ENCODE assay signal across 8 cellular contexts in the genomic region with DNA sequence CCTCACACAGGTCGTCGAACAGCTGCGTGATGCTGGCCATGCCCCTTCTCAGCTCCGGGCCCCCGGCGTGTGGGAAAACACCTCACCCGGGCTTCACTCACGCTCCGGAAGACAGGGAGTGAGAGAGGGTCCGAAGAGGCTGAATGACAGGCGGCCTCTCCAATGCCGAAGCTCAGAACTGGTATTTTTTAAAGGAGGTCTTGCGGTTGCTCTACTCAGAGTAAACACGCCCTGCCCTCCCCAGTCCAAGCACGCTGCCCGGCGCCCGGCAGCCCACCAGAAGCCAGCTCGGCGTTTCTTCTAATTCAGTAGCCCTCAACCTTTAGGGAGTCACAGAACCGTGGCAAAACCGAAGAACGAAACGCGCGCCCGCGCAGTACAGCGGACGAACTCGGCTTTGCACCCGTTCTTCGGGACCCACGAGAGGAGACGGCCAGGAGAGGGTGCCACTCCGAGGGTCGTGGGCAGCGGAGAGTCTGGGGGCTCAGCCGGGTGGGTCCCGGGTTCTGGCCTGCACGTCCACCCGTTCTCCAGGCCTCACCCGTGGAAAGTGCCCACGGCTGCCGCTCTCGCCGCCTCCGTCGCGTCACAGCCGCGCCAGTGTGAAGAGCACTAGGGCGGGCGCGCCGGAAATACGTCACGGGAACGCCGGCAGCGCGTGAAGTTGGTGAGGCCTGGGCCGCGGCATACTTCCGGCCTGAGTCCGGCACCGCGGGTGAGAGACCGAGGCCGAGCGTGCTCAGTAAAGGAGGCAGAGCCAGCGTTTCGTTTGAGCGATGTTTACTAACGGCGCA. TPM values are rescaled to one million over a fixed set of nuclear protein-coding genes. Genes with fewer than 3 reads are reported as not detected.
DNase-seq lines count a peak whose midpoint lies in the region; ATAC-seq and TF ChIP-seq lines count a peak whose summit lies in the region.

A gene with protein sequence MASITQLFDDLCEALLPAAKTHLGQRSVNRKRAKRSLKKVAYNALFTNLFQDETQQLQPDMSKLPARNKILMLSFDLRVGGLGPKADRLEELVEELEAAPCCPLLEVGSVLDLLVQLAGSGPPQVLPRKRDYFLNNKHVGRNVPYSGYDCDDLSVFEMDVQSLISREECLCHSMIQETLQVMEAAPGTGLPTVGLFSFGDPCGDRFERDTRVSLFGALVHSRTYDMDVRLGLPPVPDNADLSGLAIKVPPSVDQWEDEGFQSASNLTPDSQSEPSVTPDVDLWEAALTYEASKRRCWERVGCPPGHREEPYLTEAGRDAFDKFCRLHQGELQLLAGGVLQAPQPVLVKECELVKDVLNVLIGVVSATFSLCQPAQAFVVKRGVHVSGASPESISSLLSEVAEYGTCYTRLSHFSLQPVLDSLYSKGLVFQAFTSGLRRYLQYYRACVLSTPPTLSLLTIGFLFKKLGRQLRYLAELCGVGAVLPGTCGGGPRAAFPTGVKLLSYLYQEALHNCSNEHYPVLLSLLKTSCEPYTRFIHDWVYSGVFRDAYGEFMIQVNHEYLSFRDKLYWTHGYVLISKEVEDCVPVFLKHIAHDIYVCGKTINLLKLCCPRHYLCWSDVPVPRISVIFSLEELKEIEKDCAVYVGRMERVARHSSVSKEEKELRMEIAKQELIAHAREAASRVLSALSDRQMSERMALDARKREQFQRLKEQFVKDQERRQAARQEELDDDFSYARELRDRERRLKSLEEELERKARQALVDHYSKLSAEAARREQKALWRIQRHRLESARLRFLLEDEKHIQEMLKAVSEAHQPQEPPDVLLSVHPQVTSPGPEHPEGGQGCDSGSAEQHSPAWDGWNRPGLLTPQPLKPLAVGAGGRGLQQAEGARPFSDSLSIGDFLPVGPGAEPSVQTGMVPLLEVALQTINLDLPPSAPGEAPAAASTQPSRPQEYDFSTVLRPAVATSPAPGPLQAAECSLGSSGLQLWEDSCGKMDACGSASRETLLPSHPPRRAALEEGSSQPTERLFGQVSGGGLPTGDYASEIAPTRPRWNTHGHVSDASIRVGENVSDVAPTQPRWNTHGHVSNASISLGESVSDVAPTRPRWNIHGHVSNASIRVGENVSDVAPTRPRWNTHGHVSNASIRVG (N-terminal part only) (minus strand): TSS at position 604 of the 794 bp plus-strand sequence. CDS start 564 bp downstream, at position 40.

- peak; percentile 93 for TF ChIP-seq POLR2A in GM18526 (IDR thresholded peaks at IDR 0.05; ENCODE audit: extremely low read depth, insufficient read length)

- DNase-seq in A172 (ENCODE audit: low spot score) (peak; percentile 68), NCI-H2227 treated with DMSO at 0.1 percent for 48 hours (lab: John Stamatoyannopoulos, UW) (peak; percentile 79), caudate nucleus (lab: John Stamatoyannopoulos, UW) (peak; percentile 27 to 96 (median 89)), islet precursor cell (peak; percentile 94)
- DNase-seq in activated CD4-positive, CD25-positive, alpha-beta regulatory T cell (lab: John Stamatoyannopoulos, UW) = peak; percentile 86 to 90 (median 87)
- peak; percentile 91 for DNase-seq in stimulated activated CD4-positive, alpha-beta T cell treated with anti-CD3 and anti-CD28 coated beads, Interleukin-12 subunit alpha, Interleukin-12 subunit beta, amount 100 ng/mL, for 4 hours

- H3K27ac ChIP-seq in caudate nucleus (ENCODE audit: low read depth, low read length) = peak within 1 kb of the TSS; percentile 88

- ATAC-seq in HG03103 (IDR thresholded peaks at IDR 0.05; ENCODE audit: low read depth, unreplicated experiment) = peak; percentile 53

RNA-seq across cellular contexts. Expression of the gene that starts here (rescaled TPM):
- 8.9 and 10.6 TPM in 2 replicates for total RNA-seq in A172 (2014; rRNA removed; shearing (Covaris generic))

Comparison
In these comparisons a context has a peak if more than half of its experiments do, and no peak if none do; other contexts are left out.
1. Peak in every context shown above with its lines: DNase-seq, ATAC-seq and H3K27ac ChIP-seq.